ENCODE assay signal across 13 cellular contexts in genomic region chr2:39584283-39584972, GRCh38.
DNase-seq lines count a peak whose midpoint lies in the region; ATAC-seq and TF ChIP-seq lines count a peak whose summit lies in the region.
"Had no signal": no experiment of that assay in that cellular context is flagged by ENCODE, and none has a peak within 500 bp of the region (broad histone marks: within the 10 kb centered on the region; RNA-seq: fewer than 3 reads in every experiment).

No MANE protein-coding gene starts in this region.

- TF ChIP-seq CTCF in epithelial cell of esophagus (IDR thresholded peaks at IDR 0.05; ENCODE audit: insufficient read depth, low read depth, low read length, missing control alignments) (no peak), osteoblast (IDR thresholded peaks at IDR 0.05; ENCODE audit: extremely low read depth, low read depth, low read length) (no peak)

- H3K4me1 ChIP-seq in osteoblast (ENCODE audit: insufficient read depth, low read length) (peaks cover 10% of the 10 kb centered on the region), neuronal stem cell (ENCODE audit: control insufficient read depth in 2 of 2, insufficient read depth in 1 of 2, low read depth in 1 of 2, low read length in 2 of 2) (no peaks in the 10 kb centered on the region)
- H3K4me1 ChIP-seq: esophagus muscularis mucosa, HAP-1 had no signal

- H3K23ac ChIP-seq in neuronal stem cell (ENCODE audit: low read depth, low read length, poor library complexity), result no peak overlapping the region

- no peak overlapping the region for H2AFZ ChIP-seq in osteoblast (ENCODE audit: low read length)
- no peak overlapping the region for H2AFZ ChIP-seq in neuronal stem cell (ENCODE audit: low read length)

- H4K8ac ChIP-seq in neuronal stem cell (ENCODE audit: low read depth, low read length), result no peak overlapping the region

- H2BK5ac ChIP-seq in neuronal stem cell (ENCODE audit: low read length), result no peak overlapping the region

- H2BK15ac ChIP-seq in neuronal stem cell (ENCODE audit: low read length), result no peak overlapping the region

- no peak overlapping the region for H2BK12ac ChIP-seq in neuronal stem cell (ENCODE audit: low read length)

- no peak overlapping the region for H3K9ac ChIP-seq in neuronal stem cell (ENCODE audit: low read depth, low read length, poor library complexity)

- H3K18ac ChIP-seq in neuronal stem cell (ENCODE audit: low read length), result no peak overlapping the region

- H3K27me3 ChIP-seq in osteoblast (ENCODE audit: insufficient read depth, low read length) (no peaks in the 10 kb centered on the region), neuronal stem cell (ENCODE audit: control insufficient read depth in 3 of 3, insufficient read depth in 3 of 3, low read depth in 1 of 3, low read length in 3 of 3) (no peaks in the 10 kb centered on the region)
- H3K27me3 ChIP-seq: esophagus muscularis mucosa had no signal

- WGBS in neuronal stem cell (ENCODE audit: extremely low coverage in 2 of 2, insufficient read length in 2 of 2, insufficient replicate concordance in 1 of 2), 2 donors, result no CpG with 5 or more reads among the region's 5 CpGs

- no peak overlapping the region for H4K91ac ChIP-seq in neuronal stem cell (ENCODE audit: low read depth, low read length, poor library complexity)

- H2AK5ac ChIP-seq in neuronal stem cell (ENCODE audit: low read depth, low read length), result no peak overlapping the region

- H3K4me3 ChIP-seq in epithelial cell of esophagus (ENCODE audit: low read length) (no peak overlapping the region), osteoblast (ENCODE audit: insufficient read depth, low read length) (no peak overlapping the region), neuronal stem cell (ENCODE audit: low read length in 2 of 2) (no peak overlapping the region)
- H3K4me3 ChIP-seq: esophagus muscularis mucosa, HAP-1 had no signal

- H3K79me2 ChIP-seq in osteoblast (ENCODE audit: insufficient read depth, low read length), result no peaks in the 10 kb centered on the region

- ATAC-seq in HG03095 (IDR thresholded peaks at IDR 0.05; ENCODE audit: unreplicated experiment), result no peak

- no peak overlapping the region for H3K4ac ChIP-seq in neuronal stem cell (ENCODE audit: low read length)

- no peak overlapping the region for H3K14ac ChIP-seq in neuronal stem cell (ENCODE audit: low read length)

- H4K20me1 ChIP-seq in osteoblast (ENCODE audit: insufficient read depth, low read length), result no peaks in the 10 kb centered on the region

- no peak overlapping the region for H2BK120ac ChIP-seq in neuronal stem cell (ENCODE audit: low read depth, low read length)

- DNase-seq in Ammon's horn (ENCODE audit: low spot score) (peak; percentile 16), NCI-H69 (lab: John Stamatoyannopoulos, UW) (peak; percentile 10), epithelial cell of esophagus (ENCODE audit: low read depth) (peak; percentile 78), osteoblast (ENCODE audit: insufficient read length, low spot score, missing footprints) (peak; percentile 86), neuronal stem cell (ENCODE audit: low spot score) (no peak), NCI-H1436 (lab: John Stamatoyannopoulos, UW) (no peak)
- no peak for DNase-seq in activated CD4-positive, alpha-beta T cell treated with anti-CD3 and anti-CD28 coated beads for 1 hour
- DNase-seq: activated gamma-delta T cell treated with Interleukin-2 at 50 U/mL for 16 hours; retina; stimulated activated naive CD4-positive, alpha-beta T cell treated with Interleukin-2 at 50 U/mL for 16 hours had no signal

- H3K4me2 ChIP-seq in osteoblast (ENCODE audit: insufficient read depth, low read length) (peak overlapping the region; percentile 19), neuronal stem cell (ENCODE audit: insufficient read depth, low read length, poor library complexity, severe bottlenecking) (no peak overlapping the region)

- H3K9me3 ChIP-seq in osteoblast (ENCODE audit: low read depth, low read length) (no peaks in the 10 kb centered on the region), neuronal stem cell (replicated peaks in 1 of 2; ENCODE audit: control insufficient read depth in 2 of 2, insufficient read depth in 1 of 2, low read depth in 1 of 2, low read length in 2 of 2) (peaks cover 5 to 54% of the 10 kb centered on the region in 2 donors)

- no peak overlapping the region for H3K27ac ChIP-seq in osteoblast (ENCODE audit: low read depth, low read length)
- H3K27ac ChIP-seq in neuronal stem cell (replicated peaks; ENCODE audit: low read length), result no peak overlapping the region
- H3K27ac ChIP-seq: esophagus muscularis mucosa had no signal

- H3K36me3 ChIP-seq in osteoblast (ENCODE audit: insufficient read depth, low read length), result no peaks in the 10 kb centered on the region
- no peaks in the 10 kb centered on the region for H3K36me3 ChIP-seq in neuronal stem cell (replicated peaks in 1 of 2; ENCODE audit: control insufficient read depth in 2 of 2, insufficient read depth in 2 of 2, low read length in 2 of 2)
- H3K36me3 ChIP-seq: esophagus muscularis mucosa, HAP-1 had no signal

- H3K79me1 ChIP-seq in neuronal stem cell (ENCODE audit: low read depth, low read length), result no peaks in the 10 kb centered on the region

Comparison
In these comparisons a context has a peak if more than half of its experiments do, and no peak if none do; other contexts are left out.
1. DNase-seq: peak in Ammon's horn (single experiment), NCI-H69 (single experiment), epithelial cell of esophagus (single experiment) and osteoblast (single experiment); none in activated CD4-positive, alpha-beta T cell treated with anti-CD3 and anti-CD28 coated beads for 1 hour (single experiment), neuronal stem cell (single experiment) and NCI-H1436 (single experiment).